Comparison of ENCODE assay signal across 17 cellular contexts in the genomic region with DNA sequence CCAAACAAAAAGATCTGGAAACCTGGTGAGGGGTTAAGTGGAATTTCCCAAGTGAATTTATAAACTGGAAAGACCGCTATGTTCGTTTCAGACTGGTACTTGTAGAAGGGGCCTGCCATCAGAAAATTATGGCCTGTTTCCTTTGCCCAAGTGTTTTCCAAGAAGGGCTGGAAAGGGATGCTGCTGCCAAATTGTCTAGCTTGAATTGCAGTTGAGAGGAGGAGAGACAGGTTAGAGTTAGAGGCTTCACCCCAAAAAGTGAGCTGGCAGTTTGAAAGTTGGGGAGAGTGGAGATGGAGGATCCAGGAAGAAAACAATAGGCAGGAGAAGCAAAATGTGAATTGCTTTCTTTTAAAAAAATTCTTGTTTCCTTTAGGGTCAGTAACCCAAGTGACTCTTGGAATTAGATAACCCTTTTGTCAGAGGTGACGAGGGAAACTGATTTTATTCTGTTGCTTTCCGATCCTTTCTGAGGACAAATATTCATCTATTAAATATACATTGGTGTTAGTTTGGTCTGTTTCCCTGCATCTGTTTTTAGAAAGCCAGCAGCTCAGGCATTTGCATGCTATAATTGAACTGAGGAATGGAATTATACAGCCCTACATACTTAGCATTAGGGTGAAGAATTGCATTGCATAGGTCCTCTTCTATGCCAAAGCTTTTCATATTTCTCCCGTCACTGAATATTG.
A peak's percentile ranks its signal among the peaks of the same experiment; 100 is the strongest.
DNase-seq lines count a peak whose midpoint lies in the region; TF ChIP-seq lines count a peak whose summit lies in the region.
"Had no signal": no experiment of that assay in that cellular context is flagged by ENCODE, and none has a peak within 500 bp of the region (broad histone marks: within the 10 kb centered on the region; RNA-seq: fewer than 3 reads in every experiment).

No MANE protein-coding gene starts in this region.

- TF ChIP-seq CTCF in testis (IDR thresholded peaks at IDR 0.05): no peak

- no peak for TF ChIP-seq POLR2A in testis (IDR thresholded peaks at IDR 0.05)

- H3K36me3 ChIP-seq in duodenal mucosa (ENCODE audit: control insufficient read depth in 1 of 2, insufficient read depth in 2 of 2, low read length in 2 of 2) (no peaks in the 10 kb centered on the region), muscle layer of colon (ENCODE audit: insufficient read depth, low read length) (no peaks in the 10 kb centered on the region), testis (ENCODE audit: low read depth, missing control alignments) (no peaks in the 10 kb centered on the region)
- H3K36me3 ChIP-seq: breast epithelium had no signal

- H3K9ac ChIP-seq in duodenal mucosa (ENCODE audit: low read depth in 1 of 2, low read length in 2 of 2) (peak overlapping the region; percentile 63 to 92), muscle layer of colon (ENCODE audit: low read length) (no peak overlapping the region)

- H3K27ac ChIP-seq in duodenal mucosa (ENCODE audit: low read depth, low read length) (no peak overlapping the region), muscle layer of colon (ENCODE audit: low read depth, low read length) (peak overlapping the region; percentile 56), testis (peak overlapping the region; percentile 74 to 87)

- no peaks in the 10 kb centered on the region for H3K27me3 ChIP-seq in duodenal mucosa (ENCODE audit: control insufficient read depth in 1 of 2, insufficient read depth in 2 of 2, low read length in 2 of 2)
- no peaks in the 10 kb centered on the region for H3K27me3 ChIP-seq in muscle layer of colon (ENCODE audit: control insufficient read depth in 1 of 2, insufficient read depth in 2 of 2, low read length in 2 of 2)
- no peaks in the 10 kb centered on the region for H3K27me3 ChIP-seq in testis
- H3K27me3 ChIP-seq: breast epithelium had no signal

- H3K4me1 ChIP-seq in duodenal mucosa (ENCODE audit: control insufficient read depth in 1 of 2, insufficient read depth in 2 of 2, low read length in 2 of 2) (peaks cover 32 to 50% of the 10 kb centered on the region in 2 donors), muscle layer of colon (ENCODE audit: insufficient read depth, low read length) (peaks cover 63% of the 10 kb centered on the region), testis (peaks cover 38% of the 10 kb centered on the region)
- H3K4me1 ChIP-seq: breast epithelium had no signal

- intact Hi-C loops in testis (cut with DNase I; ENCODE audit: low total_unique reads): no loop called here

- 55 to 58% methylated on average over 5 of the region's 5 CpGs for WGBS in testis, 2 donors

- H3K9me3 ChIP-seq in duodenal mucosa (ENCODE audit: control insufficient read depth in 1 of 2, low read length in 2 of 2) (no peaks in the 10 kb centered on the region), muscle layer of colon (ENCODE audit: low read length) (no peaks in the 10 kb centered on the region), testis (no peaks in the 10 kb centered on the region)
- H3K9me3 ChIP-seq: breast epithelium had no signal

- H3K4me3 ChIP-seq in duodenal mucosa (ENCODE audit: low read depth in 1 of 2, low read length in 2 of 2): peak overlapping the region; percentile 67 to 82
- H3K4me3 ChIP-seq in muscle layer of colon (ENCODE audit: low read depth in 1 of 2, low read length in 2 of 2): peak overlapping the region in 1 of 2 donors; percentile 45
- no peak overlapping the region for H3K4me3 ChIP-seq in testis
- H3K4me3 ChIP-seq: breast epithelium, GM12878 had no signal

- DNase-seq in NCI-H2029 treated with DMSO at 0.1 percent for 48 hours (lab: John Stamatoyannopoulos, UW): peak; percentile 45
- DNase-seq in NCI-H2029 (lab: John Stamatoyannopoulos, UW): no peak
- no peak for DNase-seq in testis
- no peak for DNase-seq in NCI-H2171 (lab: John Stamatoyannopoulos, UW)
- DNase-seq in Kasumi-1 (lab: John Stamatoyannopoulos, UW): no peak
- DNase-seq in activated CD4-positive, alpha-beta T cell treated with anti-CD3 and anti-CD28 coated beads for 48 hours: no peak
- DNase-seq: 8988T; activated gamma-delta T cell; EL; kidney; NCI-H1436; NCI-H524 treated with DMSO at 0.1 percent for 48 hours; stimulated activated CD4-positive, alpha-beta T cell treated with anti-CD3 and anti-CD28 coated beads, Interleukin-15, amount 100 ng/mL, for 24 hours had no signal

Comparison
In these comparisons a context has a peak if more than half of its experiments do, and no peak if none do; other contexts are left out.
1. H3K4me3 ChIP-seq: peak in duodenal mucosa (2 of 2); none in testis (0 of 2).